8 cellular contexts compared by ENCODE assay signal in the genomic region with DNA sequence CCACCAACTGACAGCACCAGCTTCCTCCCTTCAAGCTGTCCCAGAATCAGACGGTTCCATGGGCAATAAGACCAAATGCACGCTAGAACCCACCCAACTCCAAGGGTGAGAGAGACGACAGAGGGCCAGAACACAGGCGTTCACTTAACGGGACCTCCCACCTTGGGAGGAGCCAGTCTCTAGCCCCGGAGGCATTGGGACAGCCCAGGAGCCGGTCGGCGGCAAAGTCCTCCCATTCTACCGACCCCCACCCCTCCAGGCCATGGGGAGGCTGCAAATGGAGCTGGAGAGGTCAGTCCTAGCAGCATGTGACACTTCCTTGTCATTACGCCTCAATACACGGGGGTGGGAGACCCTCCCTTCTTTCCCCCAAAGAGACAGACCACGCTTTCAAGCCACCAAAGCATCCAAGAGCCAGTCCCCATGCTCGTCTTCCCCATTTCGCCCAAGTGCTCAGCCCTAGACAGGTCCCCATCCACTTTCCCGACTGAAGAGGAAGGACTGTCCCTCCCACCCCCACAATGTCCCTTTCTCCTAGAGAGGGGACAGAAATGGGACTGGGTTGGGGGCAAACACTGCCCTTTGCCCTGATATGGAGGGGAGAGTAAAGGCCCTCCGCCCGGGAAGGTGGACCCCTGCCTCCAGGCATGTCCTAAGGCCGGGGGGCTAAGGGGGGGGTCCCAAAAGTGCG. TPM values are rescaled to one million over a fixed set of nuclear protein-coding genes. Genes with fewer than 3 reads are reported as not detected.
DNase-seq lines count a peak whose midpoint lies in the region; ATAC-seq, FAIRE-seq and TF ChIP-seq lines count a peak whose summit lies in the region.

No MANE protein-coding gene starts in this region.

- H3K9me3 Mint-ChIP-seq in activated T-cell treated with anti-CD3 and anti-CD28 coated beads, Interleukin-2, amount 50 U/mL, for 4 hours = no peaks in the 10 kb centered on the region

- H3K9ac ChIP-seq in KMS-11 = peak overlapping the region; percentile 61; the same call in 1 of the 2 replicates

- H3K4me3 ChIP-seq in KMS-11 (IDR thresholded peaks at IDR 0.05; ENCODE audit: insufficient read depth, low read depth, low read length) (no peak overlapping the region), pancreas (peak overlapping the region; percentile 57 to 87 (median 76))

- H3K4me1 Mint-ChIP-seq in activated T-cell treated with anti-CD3 and anti-CD28 coated beads, Interleukin-2, amount 50 U/mL, for 4 hours (ENCODE audit: low read depth) = peaks cover 33% of the 10 kb centered on the region

- H4K20me1 ChIP-seq in KMS-11 (ENCODE audit: insufficient read depth) = peaks cover 22% of the 10 kb centered on the region

- no peaks in the 10 kb centered on the region for H3K27me3 ChIP-seq in KMS-11 (ENCODE audit: insufficient read depth, low read depth)
- no peaks in the 10 kb centered on the region for H3K27me3 ChIP-seq in foreskin keratinocyte
- H3K27me3 ChIP-seq in pancreas = no peaks in the 10 kb centered on the region

- no peak for FAIRE-seq in pancreas (lab: Jason Lieb, UNC)

- DNase-seq in Daoy (ENCODE audit: low read depth) (peak; percentile 48), foreskin keratinocyte (peak; percentile 8 to 34), pancreas (peak in 3 of 6 donors; percentile 35 to 74 (median 38)), putamen (ENCODE audit: low spot score) (no peak), SHP77 (lab: John Stamatoyannopoulos, UW) (no peak)
- no peak for DNase-seq in activated T-cell treated with anti-CD3 and anti-CD28 coated beads, Interleukin-2, amount 50 U/mL, for 4 hours

- WGBS in pancreas, 2 donors = 1% methylated on average over 20 of the region's 20 CpGs

- no peaks in the 10 kb centered on the region for H3K9me3 ChIP-seq in pancreas

- TF ChIP-seq CTCF in KMS-11 (conservative IDR thresholded peaks at IDR 0.05; ENCODE audit: low read depth, low read length) = no peak
- no peak for TF ChIP-seq CTCF in foreskin keratinocyte (conservative IDR thresholded peaks at IDR 0.05)
- no peak for TF ChIP-seq CTCF in pancreas (IDR thresholded peaks at IDR 0.05)

- no peak overlapping the region for H2AFZ ChIP-seq in KMS-11 (ENCODE audit: low read depth)

- H3K4me2 ChIP-seq in KMS-11 = peak overlapping the region; percentile 73

- intact Hi-C loops in pancreas (cut with DNase I) = no loop called here

- ATAC-seq in activated T-cell treated with anti-CD3 and anti-CD28 coated beads, Interleukin-2, amount 50 U/mL, for 4 hours = no peak
- ATAC-seq in foreskin keratinocyte (no peak), pancreas (no peak), GM19463 (IDR thresholded peaks at IDR 0.05; ENCODE audit: unreplicated experiment) (no peak)

- peaks cover 20% of the 10 kb centered on the region for H3K4me1 ChIP-seq in KMS-11 (ENCODE audit: low read depth, poor library complexity, severe bottlenecking)
- no peaks in the 10 kb centered on the region for H3K4me1 ChIP-seq in foreskin keratinocyte
- peaks cover 0 to 11% (median 0%) of the 10 kb centered on the region in 3 donors for H3K4me1 ChIP-seq in pancreas

- H3K36me3 Mint-ChIP-seq in activated T-cell treated with anti-CD3 and anti-CD28 coated beads, Interleukin-2, amount 50 U/mL, for 4 hours (ENCODE audit: insufficient read depth) = peaks cover 22% of the 10 kb centered on the region

- H3K4me3 Mint-ChIP-seq in activated T-cell treated with anti-CD3 and anti-CD28 coated beads, Interleukin-2, amount 50 U/mL, for 4 hours = peak overlapping the region; percentile 94

- H3K27me3 Mint-ChIP-seq in activated T-cell treated with anti-CD3 and anti-CD28 coated beads, Interleukin-2, amount 50 U/mL, for 4 hours (ENCODE audit: low read depth) = no peaks in the 10 kb centered on the region

- H3K36me3 ChIP-seq in KMS-11 (ENCODE audit: insufficient read depth) (peaks cover 10% of the 10 kb centered on the region; the same call in 1 of the 2 replicates), pancreas (peaks cover 0 to 22% (median 10%) of the 10 kb centered on the region in 3 donors)

- peaks cover 53% of the 10 kb centered on the region for H3K79me2 ChIP-seq in KMS-11 (ENCODE audit: insufficient read depth, low read depth)

- no peak overlapping the region for H3K27ac ChIP-seq in KMS-11
- H3K27ac ChIP-seq in foreskin keratinocyte = no peak overlapping the region
- peak overlapping the region in 2 of 4 donors; percentile 28 to 39 for H3K27ac ChIP-seq in pancreas

RNA-seq across cellular contexts. Expression of gene KHSRP, which starts 1.0 kb away (rescaled TPM):
- 76.0 and 84.9 TPM in 2 replicates for total RNA-seq in Daoy (2014; rRNA removed; shearing (Covaris generic))
- 100 to 1,000 TPM; 513 to 596 (median 530) TPM for total RNA-seq in activated T-cell treated with anti-CD3 and anti-CD28 coated beads, Interleukin-2, amount 50 U/mL, for 4 hours
- 195 and 242 TPM in 2 replicates for total RNA-seq in foreskin keratinocyte
- 93.2 and 131 TPM in 2 replicates for polyA plus RNA-seq in foreskin keratinocyte
- 100 to 1,000 TPM in 1 of 6 donors, 10 to 100 TPM in 5; 67.2 to 119 (median 93.1) TPM for total RNA-seq in pancreas
- polyA plus RNA-seq in pancreas = 10 to 100 TPM; 69.7 to 98.2 TPM

RNA-seq across cellular contexts. Expression of gene SLC25A41, which starts 9.9 kb away (rescaled TPM):
- not detected in 2 replicates for total RNA-seq in Daoy (2014; rRNA removed; shearing (Covaris generic))
- not detected for total RNA-seq in activated T-cell treated with anti-CD3 and anti-CD28 coated beads, Interleukin-2, amount 50 U/mL, for 4 hours
- total RNA-seq in foreskin keratinocyte (0.14 and 0.20 TPM in 2 replicates), pancreas (under 1 TPM in 4 of 6 donors, not detected in 2; 0.12 to 0.20 (median 0.15) TPM)
- polyA plus RNA-seq in foreskin keratinocyte (0.18 and 0.25 TPM in 2 replicates), pancreas (under 1 TPM; 0.85 to 0.91 TPM)

RNA-seq across cellular contexts. Expression of gene GTF2F1, which starts 30.7 kb away (rescaled TPM):
- 57.5 and 82.3 TPM in 2 replicates for total RNA-seq in Daoy (2014; rRNA removed; shearing (Covaris generic))
- 10 to 100 TPM; 68.6 to 77.9 (median 75.1) TPM for total RNA-seq in activated T-cell treated with anti-CD3 and anti-CD28 coated beads, Interleukin-2, amount 50 U/mL, for 4 hours
- total RNA-seq in foreskin keratinocyte = 69.3 and 73.8 TPM in 2 replicates
- 67.7 and 69.1 TPM in 2 replicates for polyA plus RNA-seq in foreskin keratinocyte
- total RNA-seq in pancreas = 10 to 100 TPM; 28.3 to 39.5 (median 32.8) TPM
- 10 to 100 TPM; 40.9 to 49.3 TPM for polyA plus RNA-seq in pancreas

RNA-seq across cellular contexts. Expression of gene SLC25A23, which starts 35.9 kb away (rescaled TPM):
- 18.1 and 23.1 TPM in 2 replicates for total RNA-seq in Daoy (2014; rRNA removed; shearing (Covaris generic))
- 10 to 100 TPM; 10.5 to 12.4 (median 11.9) TPM for total RNA-seq in activated T-cell treated with anti-CD3 and anti-CD28 coated beads, Interleukin-2, amount 50 U/mL, for 4 hours
- total RNA-seq in foreskin keratinocyte = 20.2 and 24.2 TPM in 2 replicates
- 19.0 and 22.1 TPM in 2 replicates for polyA plus RNA-seq in foreskin keratinocyte
- 10 to 100 TPM; 16.3 to 39.4 (median 20.0) TPM for total RNA-seq in pancreas
- polyA plus RNA-seq in pancreas = 10 to 100 TPM; 19.8 to 22.7 TPM

RNA-seq across cellular contexts. Expression of gene CRB3, which starts 40.4 kb away (rescaled TPM):
- total RNA-seq in Daoy (2014; rRNA removed; shearing (Covaris generic)) = not detected in 2 replicates
- total RNA-seq in activated T-cell treated with anti-CD3 and anti-CD28 coated beads, Interleukin-2, amount 50 U/mL, for 4 hours = 1 to 10 TPM; 1.6 to 1.8 (median 1.8) TPM
- total RNA-seq in foreskin keratinocyte = 14.9 and 15.3 TPM in 2 replicates
- 16.8 and 17.1 TPM in 2 replicates for polyA plus RNA-seq in foreskin keratinocyte
- total RNA-seq in pancreas = 10 to 100 TPM; 22.0 to 37.7 (median 26.4) TPM
- polyA plus RNA-seq in pancreas = 10 to 100 TPM; 28.5 to 28.7 TPM

Comparison
In these comparisons a context has a peak if more than half of its experiments do, and no peak if none do; other contexts are left out.
1. DNase-seq: peak in Daoy (single experiment) and foreskin keratinocyte (2 of 2); none in activated T-cell treated with anti-CD3 and anti-CD28 coated beads, Interleukin-2, amount 50 U/mL, for 4 hours (single experiment), putamen (single experiment) and SHP77 (0 of 2).